In the genomic region with DNA sequence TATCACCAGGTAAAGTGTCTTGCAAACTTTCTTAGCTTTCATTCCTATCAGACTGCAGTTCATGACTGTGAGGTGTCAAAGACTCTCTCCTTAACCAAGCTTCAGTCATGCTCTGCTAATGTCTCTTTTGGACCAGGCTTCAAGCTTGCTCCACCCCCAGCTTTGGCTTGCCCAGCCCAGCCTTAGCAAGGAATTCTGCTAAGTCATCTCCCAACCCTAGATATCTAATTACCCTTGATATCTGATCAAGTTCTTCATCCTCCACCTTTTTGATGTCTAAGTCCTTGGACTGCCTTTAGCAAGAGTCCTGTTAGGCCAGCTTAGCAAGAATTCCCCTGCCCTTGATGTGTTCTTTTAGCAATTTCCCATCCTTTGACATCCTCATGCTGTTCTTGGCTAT, we compare ENCODE assay signal across 1 cellular context.
TF ChIP-seq lines count a peak whose summit lies in the region.

No MANE protein-coding gene starts in this region.

TF ChIP-seq in H1, 55 proteins besides CTCF, POLR2A, EP300 and RAD21 (continued from another document):
- TF ChIP-seq SAP30 (IDR thresholded peaks at IDR 0.05; ENCODE audit: insufficient read depth, insufficient replicate concordance, low read length), result no peak
- TF ChIP-seq, protein P1, sequence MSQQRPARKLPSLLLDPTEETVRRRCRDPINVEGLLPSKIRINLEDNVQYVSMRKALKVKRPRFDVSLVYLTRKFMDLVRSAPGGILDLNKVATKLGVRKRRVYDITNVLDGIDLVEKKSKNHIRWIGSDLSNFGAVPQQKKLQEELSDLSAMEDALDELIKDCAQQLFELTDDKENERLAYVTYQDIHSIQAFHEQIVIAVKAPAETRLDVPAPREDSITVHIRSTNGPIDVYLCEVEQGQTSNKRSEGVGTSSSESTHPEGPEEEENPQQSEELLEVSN (IDR thresholded peaks at IDR 0.05), result no peak
